2 cellular contexts compared by ENCODE assay signal in the genomic region with DNA sequence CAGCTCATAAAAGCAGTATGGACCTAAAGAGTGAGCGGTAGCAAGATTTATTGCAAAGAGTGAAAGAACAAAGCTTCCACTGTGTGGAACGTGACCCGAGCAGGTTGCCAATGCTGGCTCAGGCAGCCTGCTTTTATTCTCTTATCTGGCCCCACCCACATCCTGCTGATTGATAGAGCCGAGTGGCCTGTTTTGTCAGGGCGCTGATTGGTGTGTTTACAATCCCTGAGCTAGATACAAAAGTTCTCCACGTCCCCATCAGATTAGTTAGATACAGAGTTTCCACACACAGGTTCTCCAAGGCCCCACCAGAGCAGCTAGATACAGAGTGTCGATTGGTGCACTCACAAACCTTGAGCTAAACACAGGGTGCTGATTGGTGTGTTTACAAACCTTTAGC. TPM values are rescaled to one million over a fixed set of nuclear protein-coding genes. Genes with fewer than 3 reads are reported as not detected.
"Had no signal": no experiment of that assay in that cellular context is flagged by ENCODE, and none has a peak within 500 bp of the region (broad histone marks: within the 10 kb centered on the region; RNA-seq: fewer than 3 reads in every experiment).

No MANE protein-coding gene starts in this region.

RNA-seq across cellular contexts. Expression of gene HSD17B6, which starts 32.0 kb away (rescaled TPM):
- total RNA-seq: mononuclear cell, skeletal muscle tissue had no signal
